In the genomic region with DNA sequence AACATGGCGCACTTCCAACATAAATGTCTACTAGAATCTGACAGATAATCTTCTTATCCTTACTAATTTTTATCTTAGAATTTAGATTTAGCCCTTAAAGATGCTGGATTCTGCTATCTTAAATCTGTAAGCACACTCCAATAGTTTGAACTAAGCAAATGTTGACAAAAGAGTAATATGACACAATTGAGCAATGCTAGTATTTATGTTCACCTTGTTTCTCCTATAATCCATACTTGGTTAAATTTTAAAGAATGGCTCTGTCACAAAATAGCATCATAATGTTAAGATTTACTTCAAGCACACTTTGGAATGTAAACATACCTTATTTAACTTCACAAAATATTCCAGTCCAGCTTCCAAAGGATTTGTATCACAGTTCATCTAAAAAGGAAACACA, we compare ENCODE assay signal across 22 cellular contexts. TPM values are rescaled to one million over a fixed set of nuclear protein-coding genes. Genes with fewer than 3 reads are reported as not detected.
"Had no signal": no experiment of that assay in that cellular context is flagged by ENCODE, and none has a peak within 500 bp of the region (broad histone marks: within the 10 kb centered on the region; RNA-seq: fewer than 3 reads in every experiment).

No MANE protein-coding gene starts in this region.

- H3K4me3 ChIP-seq: heart left ventricle, psoas muscle, skin epidermis, thoracic aorta, transverse colon had no signal

- DNase-seq: effector memory CD8-positive, alpha-beta T cell; foreskin keratinocyte; heart left ventricle; hippocampal formation; left colon; mammary epithelial cell; naive thymus-derived CD8-positive, alpha-beta T cell; psoas muscle; retina; stimulated activated CD4-positive, alpha-beta T cell treated with anti-CD3 and anti-CD28 coated beads, Interleukin-12 subunit alpha, Interleukin-12 subunit beta, amount 100 ng/mL, for 4 hours; stimulated activated naive CD4-positive, alpha-beta T cell; stomach; substantia nigra; transverse colon had no signal

- H3K4me1 ChIP-seq: foreskin keratinocyte had no signal

- H3K27me3 ChIP-seq: heart left ventricle, stomach had no signal

- FAIRE-seq: colon had no signal

- H3K36me3 ChIP-seq: heart left ventricle, neutrophil, stomach, thoracic aorta, transverse colon had no signal

- H3K27ac ChIP-seq: epithelial cell of prostate, foreskin keratinocyte, neutrophil, psoas muscle, skin epidermis, thoracic aorta had no signal

- ATAC-seq: effector memory CD8-positive, alpha-beta T cell; foreskin keratinocyte; heart left ventricle; left colon; naive thymus-derived CD8-positive, alpha-beta T cell; psoas muscle; sciatic nerve had no signal

- H3K9me3 ChIP-seq: heart left ventricle, neutrophil, psoas muscle, stomach, thoracic aorta, transverse colon had no signal

RNA-seq across cellular contexts. Expression of a gene that starts 45.5 kb away (rescaled TPM):
- total RNA-seq: mononuclear cell had no signal
- polyA plus RNA-seq: foreskin keratinocyte, mammary epithelial cell had no signal

RNA-seq across cellular contexts. Expression of a gene that starts 45.6 kb away (rescaled TPM):
- total RNA-seq: mononuclear cell; naive thymus-derived CD8-positive, alpha-beta T cell had no signal
- polyA plus RNA-seq: naive thymus-derived CD8-positive, alpha-beta T cell; neural cell had no signal
